8 cellular contexts compared by ENCODE assay signal in the genomic region with DNA sequence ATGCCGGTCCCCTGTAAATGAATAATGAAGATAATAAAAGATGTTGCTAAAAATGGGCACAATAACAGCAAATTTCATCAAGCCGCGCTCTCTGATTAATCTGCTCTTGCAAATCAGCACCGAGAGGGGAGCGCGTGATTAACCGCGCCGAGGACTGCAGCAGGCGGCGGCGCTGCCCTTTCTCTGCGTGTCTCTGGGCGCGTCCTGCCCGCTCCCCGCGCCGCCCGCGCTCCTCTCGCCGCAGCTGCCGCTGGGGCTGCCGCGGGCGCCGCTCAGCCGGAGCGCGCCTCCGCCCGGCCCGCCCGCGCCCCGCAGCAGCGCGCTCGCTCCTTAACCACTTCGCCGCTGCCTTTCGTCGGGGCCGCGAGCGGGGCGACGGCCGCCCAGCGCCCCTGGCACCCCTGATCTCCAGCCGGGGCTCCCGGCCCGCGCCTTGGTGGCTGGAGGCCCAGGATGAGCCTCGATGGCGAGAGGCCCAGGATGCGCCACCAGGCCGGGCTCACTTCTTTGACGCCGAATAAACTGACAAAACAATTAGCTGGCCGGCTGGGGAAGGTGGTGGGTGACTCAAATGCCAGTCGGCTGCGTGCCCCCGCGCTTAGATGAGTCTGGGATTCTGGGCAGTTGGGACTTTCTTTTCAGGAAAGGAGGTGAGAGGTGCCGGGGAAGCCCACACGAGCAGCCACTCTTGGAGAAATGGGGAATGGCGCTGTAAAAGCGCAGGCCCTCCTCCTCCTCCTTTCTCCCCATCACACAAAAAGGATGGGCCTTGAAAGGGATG.
DNase-seq lines count a peak whose midpoint lies in the region; ATAC-seq and TF ChIP-seq lines count a peak whose summit lies in the region.

No MANE protein-coding gene starts in this region.

- no peak overlapping the region for H2AFZ ChIP-seq in parathyroid adenoma

- WGBS in heart right ventricle, 2 donors, result 3 to 4% methylated on average over 63 to 70 of the region's 70 CpGs

- H3K27me3 ChIP-seq in heart right ventricle (peaks cover 0 to 36% (median 0%) of the 10 kb centered on the region in 7 donors), parathyroid adenoma (ENCODE audit: control insufficient read depth, insufficient read depth, low read length) (no peaks in the 10 kb centered on the region)

- no peaks in the 10 kb centered on the region for H3K36me3 ChIP-seq in HEK293 (ENCODE audit: control insufficient read depth in 2 of 2, insufficient read depth in 1 of 2, low read length in 2 of 2)
- H3K36me3 ChIP-seq in heart right ventricle, result no peaks in the 10 kb centered on the region
- H3K36me3 ChIP-seq in parathyroid adenoma (ENCODE audit: control insufficient read depth, insufficient read depth, low read length), result no peaks in the 10 kb centered on the region

- peak; percentile 10 for DNase-seq in T1000 (lab: John Stamatoyannopoulos, UW)
- peak in 1 of 2 donors; percentile 34 for DNase-seq in heart right ventricle
- no peak for DNase-seq in activated T-cell treated with anti-CD3 and anti-CD28 coated beads, Interleukin-2, amount 50 U/mL, for 1 hour
- DNase-seq in UCSD-AML1 (lab: John Stamatoyannopoulos, UW; ENCODE audit: unreplicated experiment), result no peak

- no peak overlapping the region; the same call in 1 of the 2 replicates for H3K27ac ChIP-seq in HEK293 (ENCODE audit: extremely low read depth, low read depth, low read length)
- peak overlapping the region in 9 of 10 donors; percentile 22 to 78 (median 69) for H3K27ac ChIP-seq in heart right ventricle
- H3K27ac ChIP-seq in parathyroid adenoma, result no peak overlapping the region

- H3K4me3 ChIP-seq in HEK293 (ENCODE audit: low read depth, low read length) (peak overlapping the region; percentile 31), heart right ventricle (peak overlapping the region in 9 of 10 donors; percentile 26 to 54 (median 47)), parathyroid adenoma (ENCODE audit: low read depth, low read length) (peak overlapping the region; percentile 44)

- peak; percentile 38 to 94 (median 76) for ATAC-seq in heart right ventricle
- ATAC-seq in HG03354 (IDR thresholded peaks at IDR 0.05; ENCODE audit: poor library complexity, severe bottlenecking, unreplicated experiment), result no peak
- ATAC-seq in HG03442 (IDR thresholded peaks at IDR 0.05; ENCODE audit: unreplicated experiment), result no peak

- H3K4me2 ChIP-seq in parathyroid adenoma (ENCODE audit: low read length), result peak overlapping the region; percentile 56

- H3K79me2 ChIP-seq in parathyroid adenoma, result no peaks in the 10 kb centered on the region

- H3K4me1 ChIP-seq in HEK293 (ENCODE audit: control insufficient read depth, insufficient read depth, low read length) (no peaks in the 10 kb centered on the region), heart right ventricle (peaks cover 0 to 6% (median 0%) of the 10 kb centered on the region in 9 donors), parathyroid adenoma (no peaks in the 10 kb centered on the region)

- no peak overlapping the region for H3K9ac ChIP-seq in parathyroid adenoma

- H3K9me3 ChIP-seq in HEK293 (ENCODE audit: control insufficient read depth, insufficient read depth, low read depth, low read length) (no peaks in the 10 kb centered on the region), heart right ventricle (peaks cover 0 to 13% (median 0%) of the 10 kb centered on the region in 11 donors), parathyroid adenoma (ENCODE audit: control insufficient read depth, low read length) (no peaks in the 10 kb centered on the region)

- intact Hi-C loops in heart right ventricle (cut with DNase I), result loop anchor here in 1 of 10 donors (5.0 to 10.0 kb wide), 2 partner anchors 70 to 158 kb away; no protein-coding TSS in a partner anchor

- CTCF ChIA-PET in HEK293 (lab: Yijun Ruan, JAX), result interaction anchor here (0.6 to 0.7 kb wide), 3 partner anchors 12 to 57 kb away, joined by 3 to 4 read pairs (median 4); no protein-coding TSS in a partner anchor

- TF ChIP-seq CTCF in HEK293 (tag by site-specific recombination; IDR thresholded peaks at IDR 0.05) (no peak), heart right ventricle (IDR thresholded peaks at IDR 0.05) (peak in 2 of 9 donors; percentile 6), parathyroid adenoma (IDR thresholded peaks at IDR 0.05) (no peak)

- POLR2A ChIA-PET in HEK293 (lab: Yijun Ruan, JAX), result interaction anchor here (1.0 kb wide), 1 partner anchor 12 kb away, joined by 3 read pairs; no protein-coding TSS in a partner anchor

TF ChIP-seq in HEK293, 187 proteins besides CTCF, POLR2A, EP300 and RAD21:
- peak; percentile 88; the same call in 1 of the 2 replicates for TF ChIP-seq ZNF335 (tag by site-specific recombination; conservative IDR thresholded peaks at IDR 0.05)
- TF ChIP-seq, protein P1, sequence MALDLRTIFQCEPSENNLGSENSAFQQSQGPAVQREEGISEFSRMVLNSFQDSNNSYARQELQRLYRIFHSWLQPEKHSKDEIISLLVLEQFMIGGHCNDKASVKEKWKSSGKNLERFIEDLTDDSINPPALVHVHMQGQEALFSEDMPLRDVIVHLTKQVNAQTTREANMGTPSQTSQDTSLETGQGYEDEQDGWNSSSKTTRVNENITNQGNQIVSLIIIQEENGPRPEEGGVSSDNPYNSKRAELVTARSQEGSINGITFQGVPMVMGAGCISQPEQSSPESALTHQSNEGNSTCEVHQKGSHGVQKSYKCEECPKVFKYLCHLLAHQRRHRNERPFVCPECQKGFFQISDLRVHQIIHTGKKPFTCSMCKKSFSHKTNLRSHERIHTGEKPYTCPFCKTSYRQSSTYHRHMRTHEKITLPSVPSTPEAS (tag by site-specific recombination; IDR thresholded peaks at IDR 0.05), result no peak
- TF ChIP-seq, protein P2, sequence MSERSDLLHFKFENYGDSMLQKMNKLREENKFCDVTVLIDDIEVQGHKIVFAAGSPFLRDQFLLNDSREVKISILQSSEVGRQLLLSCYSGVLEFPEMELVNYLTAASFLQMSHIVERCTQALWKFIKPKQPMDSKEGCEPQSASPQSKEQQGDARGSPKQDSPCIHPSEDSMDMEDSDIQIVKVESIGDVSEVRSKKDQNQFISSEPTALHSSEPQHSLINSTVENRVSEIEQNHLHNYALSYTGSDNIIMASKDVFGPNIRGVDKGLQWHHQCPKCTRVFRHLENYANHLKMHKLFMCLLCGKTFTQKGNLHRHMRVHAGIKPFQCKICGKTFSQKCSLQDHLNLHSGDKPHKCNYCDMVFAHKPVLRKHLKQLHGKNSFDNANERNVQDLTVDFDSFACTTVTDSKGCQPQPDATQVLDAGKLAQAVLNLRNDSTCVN (tag by site-specific recombination; optimal IDR thresholded peaks at IDR 0.05), result peak; percentile 65
- peak; percentile 44 for TF ChIP-seq ZFHX2 (tag by site-specific recombination; conservative IDR thresholded peaks at IDR 0.05)
- 0 out of 2 replicates have a peak, but pooled peaks have one; percentile 48 for TF ChIP-seq ZNF660 (tag by site-specific recombination; IDR thresholded peaks at IDR 0.05)
- TF ChIP-seq, protein P3, sequence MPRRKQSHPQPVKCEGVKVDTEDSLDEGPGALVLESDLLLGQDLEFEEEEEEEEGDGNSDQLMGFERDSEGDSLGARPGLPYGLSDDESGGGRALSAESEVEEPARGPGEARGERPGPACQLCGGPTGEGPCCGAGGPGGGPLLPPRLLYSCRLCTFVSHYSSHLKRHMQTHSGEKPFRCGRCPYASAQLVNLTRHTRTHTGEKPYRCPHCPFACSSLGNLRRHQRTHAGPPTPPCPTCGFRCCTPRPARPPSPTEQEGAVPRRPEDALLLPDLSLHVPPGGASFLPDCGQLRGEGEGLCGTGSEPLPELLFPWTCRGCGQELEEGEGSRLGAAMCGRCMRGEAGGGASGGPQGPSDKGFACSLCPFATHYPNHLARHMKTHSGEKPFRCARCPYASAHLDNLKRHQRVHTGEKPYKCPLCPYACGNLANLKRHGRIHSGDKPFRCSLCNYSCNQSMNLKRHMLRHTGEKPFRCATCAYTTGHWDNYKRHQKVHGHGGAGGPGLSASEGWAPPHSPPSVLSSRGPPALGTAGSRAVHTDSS (tag by site-specific recombination; IDR thresholded peaks at IDR 0.05), result no peak
- 0 out of 2 replicates have a peak, but pooled peaks have one; percentile 61 for TF ChIP-seq ZNF777 (tag by site-specific recombination; IDR thresholded peaks at IDR 0.05; ENCODE audit: borderline replicate concordance)
- TF ChIP-seq ZNF560 (tag by site-specific recombination; IDR thresholded peaks at IDR 0.05; ENCODE audit: borderline replicate concordance), result 0 out of 2 replicates have a peak, but pooled peaks have one; percentile 32
- peak; percentile 62; the same call in 1 of the 2 replicates for TF ChIP-seq PRDM1 (tag by site-specific recombination; IDR thresholded peaks at IDR 0.05)
- TF ChIP-seq, protein P4, sequence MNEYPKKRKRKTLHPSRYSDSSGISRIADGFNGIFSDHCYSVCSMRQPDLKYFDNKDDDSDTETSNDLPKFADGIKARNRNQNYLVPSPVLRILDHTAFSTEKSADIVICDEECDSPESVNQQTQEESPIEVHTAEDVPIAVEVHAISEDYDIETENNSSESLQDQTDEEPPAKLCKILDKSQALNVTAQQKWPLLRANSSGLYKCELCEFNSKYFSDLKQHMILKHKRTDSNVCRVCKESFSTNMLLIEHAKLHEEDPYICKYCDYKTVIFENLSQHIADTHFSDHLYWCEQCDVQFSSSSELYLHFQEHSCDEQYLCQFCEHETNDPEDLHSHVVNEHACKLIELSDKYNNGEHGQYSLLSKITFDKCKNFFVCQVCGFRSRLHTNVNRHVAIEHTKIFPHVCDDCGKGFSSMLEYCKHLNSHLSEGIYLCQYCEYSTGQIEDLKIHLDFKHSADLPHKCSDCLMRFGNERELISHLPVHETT (tag by site-specific recombination; IDR thresholded peaks at IDR 0.05), result no peak
- 0 out of 2 replicates have a peak, but pooled peaks have one; percentile 31 for TF ChIP-seq ZNF561 (tag by site-specific recombination; IDR thresholded peaks at IDR 0.05; ENCODE audit: borderline replicate concordance)
- TF ChIP-seq, protein P5, sequence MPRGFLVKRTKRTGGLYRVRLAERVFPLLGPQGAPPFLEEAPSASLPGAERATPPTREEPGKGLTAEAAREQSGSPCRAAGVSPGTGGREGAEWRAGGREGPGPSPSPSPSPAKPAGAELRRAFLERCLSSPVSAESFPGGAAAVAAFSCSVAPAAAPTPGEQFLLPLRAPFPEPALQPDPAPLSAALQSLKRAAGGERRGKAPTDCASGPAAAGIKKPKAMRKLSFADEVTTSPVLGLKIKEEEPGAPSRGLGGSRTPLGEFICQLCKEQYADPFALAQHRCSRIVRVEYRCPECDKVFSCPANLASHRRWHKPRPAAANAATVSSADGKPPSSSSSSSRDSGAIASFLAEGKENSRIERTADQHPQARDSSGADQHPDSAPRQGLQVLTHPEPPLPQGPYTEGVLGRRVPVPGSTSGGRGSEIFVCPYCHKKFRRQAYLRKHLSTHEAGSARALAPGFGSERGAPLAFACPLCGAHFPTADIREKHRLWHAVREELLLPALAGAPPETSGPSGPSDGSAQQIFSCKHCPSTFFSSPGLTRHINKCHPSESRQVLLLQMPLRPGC (tag by site-specific recombination; IDR thresholded peaks at IDR 0.05), result no peak

Comparison
In these comparisons a context has a peak if more than half of its experiments do, and no peak if none do; other contexts are left out.
1. H3K27ac ChIP-seq: peak in heart right ventricle (9 of 10); none in HEK293 (single experiment) and parathyroid adenoma (single experiment).
2. ATAC-seq: peak in heart right ventricle (8 of 8); none in HG03354 (single experiment) and HG03442 (single experiment).
3. Peak in every context shown above with its lines, with median percentiles within 50 percentile points of each other: H3K4me3 ChIP-seq.